ENCODE assay signal across 2 cellular contexts in genomic region chr1:2241820-2242219, GRCh38.
TF ChIP-seq lines count a peak whose summit lies in the region.

No MANE protein-coding gene starts in this region.

TF ChIP-seq in IMR-90, 13 proteins besides CTCF, POLR2A, EP300 and RAD21:
- TF ChIP-seq CHD1 (IDR thresholded peaks at IDR 0.05; ENCODE audit: low read depth, low read length) (no peak), RCOR1 (IDR thresholded peaks at IDR 0.05; ENCODE audit: insufficient replicate concordance, low read length) (no peak), ELK1 (IDR thresholded peaks at IDR 0.05; ENCODE audit: borderline replicate concordance, low read depth, low read length) (no peak), NFE2L2 (IDR thresholded peaks at IDR 0.05; ENCODE audit: low read depth, low read length) (no peak), MAFK (IDR thresholded peaks at IDR 0.05; ENCODE audit: low read depth, low read length) (no peak), USF2 (IDR thresholded peaks at IDR 0.05; ENCODE audit: low read depth, low read length) (no peak), BHLHE40 (IDR thresholded peaks at IDR 0.05; ENCODE audit: low read depth, low read length) (no peak)

TF ChIP-seq in H1, 55 proteins besides CTCF, POLR2A, EP300 and RAD21:
- no peak for TF ChIP-seq RFX5 (IDR thresholded peaks at IDR 0.05; ENCODE audit: borderline replicate concordance, low read depth, low read length)
